ENCODE assay signal across 8 cellular contexts in genomic region chr12:67222302-67222701, GRCh38. TPM values are rescaled to one million over a fixed set of nuclear protein-coding genes. Genes with fewer than 3 reads are reported as not detected.
DNase-seq lines count a peak whose midpoint lies in the region; ATAC-seq and TF ChIP-seq lines count a peak whose summit lies in the region.

No MANE protein-coding gene starts in this region.

- peaks cover 7 to 10% of the 10 kb centered on the region in 2 experiments for H3K4me1 Mint-ChIP-seq in H9

- intact Hi-C loops in upper lobe of right lung (cut with DNase I), result no loop called here

- no peak overlapping the region for H4K5ac ChIP-seq in H9 (ENCODE audit: insufficient read length, low read depth, low read length)

- POLR2A ChIA-PET in RWPE1 (lab: Yijun Ruan, JAX; ENCODE audit: low non-redundant PET), result no interaction called here

- no peak overlapping the region for H3T11ph ChIP-seq in H9 (ENCODE audit: low read length)

- H2BK5ac ChIP-seq in H9 (ENCODE audit: insufficient read length, low read length), result no peak overlapping the region

- H3K27ac ChIP-seq in H9 (ENCODE audit: insufficient read length, low read depth, low read length) (no peak overlapping the region), RWPE1 (no peak overlapping the region), upper lobe of right lung (no peak overlapping the region)

- H2BK12ac ChIP-seq in H9 (ENCODE audit: insufficient read length, low read depth, low read length), result no peak overlapping the region

- H2AFZ ChIP-seq in H9 (ENCODE audit: low read length), result no peak overlapping the region

- H2BK15ac ChIP-seq in H9 (ENCODE audit: low read depth, low read length), result no peak overlapping the region

- H3K56ac ChIP-seq in H9 (ENCODE audit: insufficient read length, low read depth, low read length), result no peak overlapping the region

- peaks cover 0 to 2% (median 0%) of the 10 kb centered on the region in 3 experiments; a peak in 1 of 7 replicates for H3K36me3 Mint-ChIP-seq in H9 (ENCODE audit: insufficient read depth in 1 of 3, low read depth in 3 of 3)

- no peaks in the 10 kb centered on the region for H3K4me1 ChIP-seq in H9 (ENCODE audit: insufficient read depth, low read length)
- no peaks in the 10 kb centered on the region for H3K4me1 ChIP-seq in upper lobe of right lung

- CTCF ChIA-PET in RWPE1 (lab: Yijun Ruan, JAX), result interaction anchor here (0.5 to 1.1 kb wide), 11 partner anchors 10 to 982 kb away, joined by 3 to 9 read pairs (median 4); no protein-coding TSS in a partner anchor

- H2BK120ac ChIP-seq in H9 (ENCODE audit: low read depth, low read length, poor library complexity, severe bottlenecking), result no peak overlapping the region

- H3K79me2 ChIP-seq in H9 (ENCODE audit: insufficient read depth, low read length), result no peaks in the 10 kb centered on the region

- no peak overlapping the region for H2BK20ac ChIP-seq in H9 (ENCODE audit: low read depth, low read length, poor library complexity, severe bottlenecking)

- H3K4me3 Mint-ChIP-seq in H9, result no peak overlapping the region

- H3K9me3 ChIP-seq in H9 (ENCODE audit: control insufficient read depth, low read depth, low read length) (no peaks in the 10 kb centered on the region), upper lobe of right lung (no peaks in the 10 kb centered on the region)

- no peaks in the 10 kb centered on the region for H3K23me2 ChIP-seq in H9 (ENCODE audit: insufficient read length, low read depth, low read length, poor library complexity, severe bottlenecking)

- no peak overlapping the region for H3K23ac ChIP-seq in H9 (ENCODE audit: insufficient read length, low read depth, low read length)

- no CpG with 5 or more reads among the region's 4 CpGs for WGBS in H9 (ENCODE audit: extremely low coverage, insufficient read length, low lambda C conversion rate)

- no peak overlapping the region for H3K9ac ChIP-seq in H9 (ENCODE audit: extremely low read depth, insufficient read length, low read length)

- no peak overlapping the region for H3K27ac Mint-ChIP-seq in H9

- H3K36me3 ChIP-seq in upper lobe of right lung, result no peaks in the 10 kb centered on the region

- no peak overlapping the region for H3K4ac ChIP-seq in H9 (ENCODE audit: low read depth, low read length)

- peak; percentile 6 for DNase-seq in AG10803 (ENCODE audit: low read depth)
- DNase-seq in H9, result no peak
- peak; percentile 23 for DNase-seq in RWPE1 (ENCODE audit: low spot score)
- DNase-seq in hepatic stellate cell (ENCODE audit: low spot score), result peak; percentile 0
- no peak for DNase-seq in upper lobe of right lung
- no peak for DNase-seq in NCI-H187 (lab: John Stamatoyannopoulos, UW)
- no peak for DNase-seq in GF-D8 (lab: John Stamatoyannopoulos, UW)
- no peak for DNase-seq in stimulated activated CD4-positive, alpha-beta T cell treated with anti-CD3 and anti-CD28 coated beads, Interleukin-2, amount 100 ng/mL, for 24 hours

- H3K27me3 Mint-ChIP-seq in H9 (ENCODE audit: low read depth), result peaks cover 2% of the 10 kb centered on the region; the same call in 1 of the 2 replicates

- H3K14ac ChIP-seq in H9 (ENCODE audit: insufficient read depth, low read length), result no peak overlapping the region

- H4K91ac ChIP-seq in H9 (ENCODE audit: insufficient read length, low read depth, low read length), result no peak overlapping the region

- no peak for ATAC-seq in upper lobe of right lung

- no peak overlapping the region for H3K4me3 ChIP-seq in AG10803 (ENCODE audit: low read length)
- H3K4me3 ChIP-seq in upper lobe of right lung, result no peak overlapping the region

- peak; percentile 38 for TF ChIP-seq CTCF in AG10803 (conservative IDR thresholded peaks at IDR 0.05; ENCODE audit: low read length)
- peak; percentile 72 for TF ChIP-seq CTCF in H9 (conservative IDR thresholded peaks at IDR 0.05)
- TF ChIP-seq CTCF in RWPE1 (conservative IDR thresholded peaks at IDR 0.05; ENCODE audit: low read depth), result peak; percentile 35
- no peak for TF ChIP-seq CTCF in upper lobe of right lung (IDR thresholded peaks at IDR 0.05)

- H3K9me3 Mint-ChIP-seq in H9, result no peaks in the 10 kb centered on the region; a peak in 2 of 5 replicates

- H4K8ac ChIP-seq in H9 (replicated peaks; ENCODE audit: insufficient read length, low read depth, low read length), result no peak overlapping the region

- H2AK5ac ChIP-seq in H9 (ENCODE audit: insufficient read length, low read length), result no peak overlapping the region

- no peaks in the 10 kb centered on the region for H4K20me1 ChIP-seq in H9 (ENCODE audit: control insufficient read depth, insufficient read depth, insufficient read length)

- H3K18ac ChIP-seq in H9 (ENCODE audit: insufficient read length, low read depth, low read length), result no peak overlapping the region

- H3K27me3 ChIP-seq in H9 (ENCODE audit: insufficient read depth, low read length) (no peaks in the 10 kb centered on the region), upper lobe of right lung (no peaks in the 10 kb centered on the region)

- no peaks in the 10 kb centered on the region for H3K79me1 ChIP-seq in H9 (ENCODE audit: insufficient read depth, low read depth, low read length, poor library complexity, severe bottlenecking)

- no peak overlapping the region for H3K4me2 ChIP-seq in H9 (ENCODE audit: insufficient read depth, insufficient read length, low read length)

RNA-seq across cellular contexts. Expression of gene CAND1, which starts 46.9 kb away (rescaled TPM):
- total RNA-seq in H9 (2021) (230 and 246 TPM in 2 replicates), upper lobe of right lung (98.0 TPM)

Comparison
In these comparisons a context has a peak if more than half of its experiments do, and no peak if none do; other contexts are left out.
1. DNase-seq: peak in AG10803 (single experiment), RWPE1 (single experiment) and hepatic stellate cell (single experiment); none in H9 (single experiment), upper lobe of right lung (single experiment), NCI-H187 (0 of 2), GF-D8 (single experiment) and stimulated activated CD4-positive, alpha-beta T cell treated with anti-CD3 and anti-CD28 coated beads, Interleukin-2, amount 100 ng/mL, for 24 hours (0 of 2).